Comparison of ENCODE assay signal across 26 cellular contexts in the genomic region with DNA sequence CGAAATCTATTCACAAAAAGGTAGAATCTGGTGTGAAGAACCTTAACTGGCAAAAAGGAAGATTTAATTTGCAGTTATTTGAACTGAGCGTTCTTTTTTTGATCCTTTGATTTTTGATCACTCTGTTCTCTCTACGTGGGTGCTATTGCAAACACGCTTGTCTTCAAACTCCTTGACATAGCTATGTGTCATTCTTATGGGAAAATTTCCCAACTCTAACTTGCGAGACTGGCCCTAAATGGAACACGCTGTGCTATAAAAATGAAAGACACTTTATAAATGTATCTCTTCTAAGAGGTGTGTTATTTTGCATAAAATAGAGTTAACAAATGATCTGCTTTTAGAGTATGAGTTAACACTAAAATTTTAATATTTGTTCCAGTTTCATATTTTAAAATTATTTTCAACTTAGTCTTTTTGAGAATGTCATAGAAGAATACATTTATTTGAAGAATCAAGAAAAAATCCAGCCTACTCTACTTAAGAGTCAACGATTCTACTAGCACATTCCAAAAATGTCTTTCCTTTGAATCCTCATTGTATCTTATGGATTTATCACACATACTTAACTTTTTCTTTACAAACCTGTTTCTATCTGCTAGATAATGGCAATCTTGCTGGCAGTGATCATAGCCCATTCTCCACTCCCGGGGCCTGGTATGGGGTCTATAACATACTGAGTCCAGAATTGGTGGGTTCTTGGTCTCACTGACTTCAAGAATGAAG.
A peak's percentile ranks its signal among the peaks of the same experiment; 100 is the strongest.
DNase-seq lines count a peak whose midpoint lies in the region; ATAC-seq and TF ChIP-seq lines count a peak whose summit lies in the region.
"Had no signal": no experiment of that assay in that cellular context is flagged by ENCODE, and none has a peak within 500 bp of the region (broad histone marks: within the 10 kb centered on the region; RNA-seq: fewer than 3 reads in every experiment).

No MANE protein-coding gene starts in this region.

- H3K9ac ChIP-seq in parathyroid adenoma = no peak overlapping the region
- H3K9ac ChIP-seq: BLaER1 had no signal

- no peak overlapping the region for H3K4me3 ChIP-seq in ACC112 (ENCODE audit: low read depth, low read length)
- no peak overlapping the region for H3K4me3 ChIP-seq in RWPE2 (ENCODE audit: severe bottlenecking)
- H3K4me3 ChIP-seq in fibroblast of mammary gland (ENCODE audit: control insufficient read depth, low read depth, low read length) = no peak overlapping the region
- H3K4me3 ChIP-seq in parathyroid adenoma (ENCODE audit: low read depth, low read length) = peak overlapping the region; percentile 13
- H3K4me3 ChIP-seq: BLaER1, HAP-1, SJSA1 had no signal

- H2AFZ ChIP-seq in ACC112 (ENCODE audit: low read length, unreplicated experiment) (peak overlapping the region; percentile 47), parathyroid adenoma (no peak overlapping the region)

- H3K4me1 ChIP-seq in ACC112 (ENCODE audit: control insufficient read depth, insufficient read depth, low read length, unreplicated experiment) (peaks cover 50% of the 10 kb centered on the region), RWPE2 (ENCODE audit: insufficient read depth, poor library complexity, severe bottlenecking) (peaks cover 11% of the 10 kb centered on the region), parathyroid adenoma (peaks cover 58% of the 10 kb centered on the region)
- H3K4me1 ChIP-seq: HAP-1 had no signal

- TF ChIP-seq CTCF in RWPE2 (IDR thresholded peaks at IDR 0.05; ENCODE audit: poor library complexity, severe bottlenecking) (no peak), fibroblast of mammary gland (conservative IDR thresholded peaks at IDR 0.05; ENCODE audit: control insufficient read depth, insufficient read depth, low read depth, low read length) (no peak), parathyroid adenoma (IDR thresholded peaks at IDR 0.05) (no peak)

- ATAC-seq in RWPE2 (ENCODE audit: low read depth) = 0 out of 3 replicates have a peak, but pooled peaks have one; percentile 34
- ATAC-seq: right cardiac atrium; stimulated activated effector memory CD8-positive, alpha-beta T cell treated with anti-CD3 and anti-CD28 coated beads, Interleukin-12 subunit alpha, Interleukin-12 subunit beta, amount 100 ng/mL, for 72 hours; T-cell had no signal

- H3K9me3 ChIP-seq in RWPE2 (ENCODE audit: severe bottlenecking) (no peaks in the 10 kb centered on the region), parathyroid adenoma (ENCODE audit: control insufficient read depth, low read length) (peaks cover 12% of the 10 kb centered on the region)
- H3K9me3 ChIP-seq: HAP-1, SJSA1 had no signal

- DNase-seq in RWPE2 (ENCODE audit: low spot score) (no peak), fibroblast of mammary gland (ENCODE audit: low read depth) (peak; percentile 57), LoVo (ENCODE audit: low spot score) (no peak)
- no peak for DNase-seq in activated CD4-positive, alpha-beta T cell treated with anti-CD3 and anti-CD28 coated beads, Interleukin-2, amount 50 U/mL, for 48 hours
- no peak for DNase-seq in effector CD8-positive, alpha-beta T cell (lab: John Stamatoyannopoulos, UW)
- no peak for DNase-seq in stimulated activated CD4-positive, alpha-beta T cell treated with anti-CD3 and anti-CD28 coated beads, Interleukin-15, amount 100 ng/mL, for 24 hours
- DNase-seq: activated CD4-positive, alpha-beta memory T cell treated with anti-CD3 and anti-CD28 coated beads for 36 hours; activated CD4-positive, CD25-positive, alpha-beta regulatory T cell; activated CD8-positive, alpha-beta memory T cell treated with anti-CD3 and anti-CD28 coated beads, Interleukin-2, amount 50 U/mL, for 4 hours; activated naive CD4-positive, alpha-beta T cell treated with anti-CD3 and anti-CD28 coated beads, Interleukin-2, amount 50 U/mL, for 16 hours; Caco-2; dermis blood vessel endothelial cell; DMS79; KG1; NCI-H1417 treated with DMSO at 0.1 percent for 48 hours; NCI-H2081; NCI-H345; right cardiac atrium; stimulated activated CD4-positive, alpha-beta T cell treated with anti-CD3 and anti-CD28 coated beads, Interleukin-4, amount 100 ng/mL, for 1 hour; T-cell had no signal

- H3K27me3 ChIP-seq in ACC112 (ENCODE audit: insufficient read depth, low read length) = no peaks in the 10 kb centered on the region
- H3K27me3 ChIP-seq in RWPE2 (ENCODE audit: insufficient read depth, poor library complexity, severe bottlenecking) = no peaks in the 10 kb centered on the region
- H3K27me3 ChIP-seq in parathyroid adenoma (ENCODE audit: control insufficient read depth, insufficient read depth, low read length) = no peaks in the 10 kb centered on the region
- H3K27me3 ChIP-seq: BLaER1, SJSA1 had no signal

- H3K79me2 ChIP-seq in ACC112 (ENCODE audit: control insufficient read depth, insufficient read depth, low read length, unreplicated experiment) = no peaks in the 10 kb centered on the region
- H3K79me2 ChIP-seq in parathyroid adenoma = no peaks in the 10 kb centered on the region

- H3K36me3 ChIP-seq in ACC112 (ENCODE audit: insufficient read depth, low read length) (no peaks in the 10 kb centered on the region), RWPE2 (ENCODE audit: low read depth) (no peaks in the 10 kb centered on the region), parathyroid adenoma (ENCODE audit: control insufficient read depth, insufficient read depth, low read length) (peaks cover 4% of the 10 kb centered on the region)
- H3K36me3 ChIP-seq: BLaER1, HAP-1, SJSA1 had no signal

- peak overlapping the region; percentile 21 for H3K4me2 ChIP-seq in parathyroid adenoma (ENCODE audit: low read length)
- H3K4me2 ChIP-seq: BLaER1 had no signal

- H3K27ac ChIP-seq in ACC112 (ENCODE audit: low read depth, low read length) = peak overlapping the region; percentile 89
- H3K27ac ChIP-seq in RWPE2 (ENCODE audit: poor library complexity, severe bottlenecking) = peak overlapping the region; percentile 20
- peak overlapping the region; percentile 96 for H3K27ac ChIP-seq in parathyroid adenoma
- H3K27ac ChIP-seq: BLaER1, SJSA1 had no signal

Comparison
In these comparisons a context has a peak if more than half of its experiments do, and no peak if none do; other contexts are left out.
1. H3K27ac ChIP-seq: peak in every context shown above with its lines; median percentile 96 in parathyroid adenoma; 89 in ACC112; 20 in RWPE2.